24 cellular contexts compared by ENCODE assay signal in the genomic region with DNA sequence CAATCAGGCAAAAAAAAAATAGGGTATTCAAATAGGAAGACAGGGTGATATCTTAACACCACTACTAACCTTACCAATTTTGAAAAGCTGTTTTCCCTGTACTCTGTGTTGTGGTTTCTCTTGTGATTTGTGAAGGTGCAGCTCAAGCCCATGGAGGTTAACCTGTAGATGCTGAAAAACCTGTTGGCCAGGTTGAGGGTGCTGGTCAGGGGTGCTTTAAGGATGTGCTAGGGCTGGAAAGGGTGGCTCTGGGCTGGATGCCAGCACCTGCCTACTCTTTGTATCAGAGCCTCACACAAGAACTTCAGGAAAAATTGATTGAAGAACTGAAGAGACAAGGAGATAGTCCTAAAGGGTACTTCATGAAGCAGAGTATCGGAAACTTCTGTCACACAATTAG. TPM values are rescaled to one million over a fixed set of nuclear protein-coding genes. Genes with fewer than 3 reads are reported as not detected.
DNase-seq lines count a peak whose midpoint lies in the region; ATAC-seq, FAIRE-seq and TF ChIP-seq lines count a peak whose summit lies in the region.
"Had no signal": no experiment of that assay in that cellular context is flagged by ENCODE, and none has a peak within 500 bp of the region (broad histone marks: within the 10 kb centered on the region; RNA-seq: fewer than 3 reads in every experiment).

No MANE protein-coding gene starts in this region.

- H3K36me3 Mint-ChIP-seq in type B pancreatic cell = no peaks in the 10 kb centered on the region
- H3K36me3 Mint-ChIP-seq: CD14-positive monocyte; CD4-positive, alpha-beta memory T cell; IgD-negative memory B cell had no signal

- TF ChIP-seq CTCF in bronchial epithelial cell (IDR thresholded peaks at IDR 0.05; ENCODE audit: insufficient read depth, low read length, severe bottlenecking) = no peak
- TF ChIP-seq CTCF in type B pancreatic cell (conservative IDR thresholded peaks at IDR 0.05) = no peak

- H3K4me1 Mint-ChIP-seq in type B pancreatic cell (ENCODE audit: unreplicated experiment) = no peaks in the 10 kb centered on the region
- H3K4me1 Mint-ChIP-seq: CD14-positive monocyte; CD4-positive, alpha-beta memory T cell; GM23338; IgD-negative memory B cell had no signal

- H3K9me3 Mint-ChIP-seq in type B pancreatic cell = no peaks in the 10 kb centered on the region
- H3K9me3 Mint-ChIP-seq: GM23338 had no signal

- no peak overlapping the region for H3K4me3 Mint-ChIP-seq in type B pancreatic cell
- H3K4me3 Mint-ChIP-seq: CD14-positive monocyte; CD4-positive, alpha-beta memory T cell; GM23338; IgD-negative memory B cell had no signal

- ATAC-seq in esophagus mucosa = peak; percentile 52
- ATAC-seq: A549, GM23338 had no signal

- H3K4me3 ChIP-seq in bronchial epithelial cell (ENCODE audit: low read depth, low read length) = no peak overlapping the region
- H3K4me3 ChIP-seq: A549, BLaER1, GM23338 had no signal

- no peak overlapping the region for H3K27ac Mint-ChIP-seq in type B pancreatic cell
- H3K27ac Mint-ChIP-seq: CD14-positive monocyte; CD4-positive, alpha-beta memory T cell; GM23338; IgD-negative memory B cell had no signal

- H3K36me3 ChIP-seq in bronchial epithelial cell (ENCODE audit: control insufficient read depth, insufficient read depth, low read length) = no peaks in the 10 kb centered on the region
- H3K36me3 ChIP-seq: BLaER1 had no signal

- no peaks in the 10 kb centered on the region for H3K27me3 ChIP-seq in bronchial epithelial cell (ENCODE audit: control insufficient read depth, insufficient read depth, low read length)
- H3K27me3 ChIP-seq: BLaER1 had no signal

- peak; percentile 15 for DNase-seq in NCI-H748 (lab: John Stamatoyannopoulos, UW; ENCODE audit: unreplicated experiment)
- DNase-seq in NCI-H748 treated with DMSO at 0.1 percent for 48 hours (lab: John Stamatoyannopoulos, UW) = no peak
- peak; percentile 5 for DNase-seq in bronchial epithelial cell (ENCODE audit: low read depth)
- DNase-seq in ureter (ENCODE audit: low spot score) = peak; percentile 77
- no peak for DNase-seq in cortex of kidney (lab: John Stamatoyannopoulos, UW)
- no peak for DNase-seq in type B pancreatic cell (ENCODE audit: extremely low spot score, unreplicated experiment)
- DNase-seq in NCI-H510A treated with DMSO at 0.1 percent for 48 hours (lab: John Stamatoyannopoulos, UW) = no peak
- DNase-seq: AML-193; CD4-positive, alpha-beta memory T cell; DMS 273 treated with DMSO at 0.1 percent for 48 hours; DMS79; GDM1; HCEC 1CT had no signal

- no peaks in the 10 kb centered on the region for H3K27me3 Mint-ChIP-seq in type B pancreatic cell
- H3K27me3 Mint-ChIP-seq: CD4-positive, alpha-beta memory T cell; IgD-negative memory B cell had no signal

- no peak for FAIRE-seq in bronchial epithelial cell (lab: Jason Lieb, UNC)
- FAIRE-seq: A549, GM12892, GM18507, H54, HTR-8/SVneo had no signal

RNA-seq across cellular contexts. Expression of a gene that starts 18.3 kb away (rescaled TPM):
- total RNA-seq in bronchial epithelial cell (not detected in 2 replicates), esophagus mucosa (not detected), ureter (not detected), type B pancreatic cell (ENCODE audit: low replicate concordance) (not detected in 2 replicates)
- total RNA-seq: CD4-positive, alpha-beta memory T cell; Daoy; GM23338 had no signal

RNA-seq across cellular contexts. Expression of a gene that starts 33.6 kb away (rescaled TPM):
- total RNA-seq in bronchial epithelial cell (not detected in 2 replicates), esophagus mucosa (not detected), ureter (0.89 TPM), type B pancreatic cell (ENCODE audit: low replicate concordance) (not detected in 2 replicates)
- total RNA-seq: CD4-positive, alpha-beta memory T cell; Daoy; GM23338 had no signal

RNA-seq across cellular contexts. Expression of a gene that starts 36.3 kb away (rescaled TPM):
- total RNA-seq in bronchial epithelial cell (not detected in 2 replicates), esophagus mucosa (not detected), ureter (not detected), type B pancreatic cell (ENCODE audit: low replicate concordance) (not detected in 2 replicates)
- total RNA-seq: CD4-positive, alpha-beta memory T cell; Daoy; GM23338 had no signal

Comparison
In these comparisons a context has a peak if more than half of its experiments do, and no peak if none do; other contexts are left out.
1. DNase-seq: peak in NCI-H748 (single experiment), bronchial epithelial cell (single experiment) and ureter (single experiment); none in NCI-H748 treated with DMSO at 0.1 percent for 48 hours (single experiment), cortex of kidney (single experiment), type B pancreatic cell (single experiment) and NCI-H510A treated with DMSO at 0.1 percent for 48 hours (single experiment).